1 cellular context compared by ENCODE assay signal in the genomic region with DNA sequence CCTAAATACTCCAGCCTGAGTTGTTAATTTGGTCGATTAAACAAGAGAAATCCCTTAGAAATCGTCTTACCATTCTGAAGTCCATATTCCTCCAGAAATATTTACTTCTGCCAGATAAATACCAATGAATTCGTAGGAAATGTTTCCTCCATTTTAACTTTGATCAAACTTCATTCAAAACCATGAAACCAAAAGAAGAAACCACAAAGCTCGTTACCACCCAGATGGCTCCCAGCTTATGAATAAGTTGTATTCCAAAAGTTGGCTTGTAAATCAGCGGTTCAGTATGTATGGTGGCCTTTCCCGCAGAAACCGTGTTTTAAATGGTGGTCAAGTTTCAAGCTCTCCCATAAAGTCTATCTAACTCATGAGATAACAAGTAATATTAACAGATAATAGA.
TF ChIP-seq lines count a peak whose summit lies in the region.

No MANE protein-coding gene starts in this region.

TF ChIP-seq in HepG2, 621 proteins besides CTCF, POLR2A, EP300 and RAD21 (continued from another document):
- TF ChIP-seq, protein P1, sequence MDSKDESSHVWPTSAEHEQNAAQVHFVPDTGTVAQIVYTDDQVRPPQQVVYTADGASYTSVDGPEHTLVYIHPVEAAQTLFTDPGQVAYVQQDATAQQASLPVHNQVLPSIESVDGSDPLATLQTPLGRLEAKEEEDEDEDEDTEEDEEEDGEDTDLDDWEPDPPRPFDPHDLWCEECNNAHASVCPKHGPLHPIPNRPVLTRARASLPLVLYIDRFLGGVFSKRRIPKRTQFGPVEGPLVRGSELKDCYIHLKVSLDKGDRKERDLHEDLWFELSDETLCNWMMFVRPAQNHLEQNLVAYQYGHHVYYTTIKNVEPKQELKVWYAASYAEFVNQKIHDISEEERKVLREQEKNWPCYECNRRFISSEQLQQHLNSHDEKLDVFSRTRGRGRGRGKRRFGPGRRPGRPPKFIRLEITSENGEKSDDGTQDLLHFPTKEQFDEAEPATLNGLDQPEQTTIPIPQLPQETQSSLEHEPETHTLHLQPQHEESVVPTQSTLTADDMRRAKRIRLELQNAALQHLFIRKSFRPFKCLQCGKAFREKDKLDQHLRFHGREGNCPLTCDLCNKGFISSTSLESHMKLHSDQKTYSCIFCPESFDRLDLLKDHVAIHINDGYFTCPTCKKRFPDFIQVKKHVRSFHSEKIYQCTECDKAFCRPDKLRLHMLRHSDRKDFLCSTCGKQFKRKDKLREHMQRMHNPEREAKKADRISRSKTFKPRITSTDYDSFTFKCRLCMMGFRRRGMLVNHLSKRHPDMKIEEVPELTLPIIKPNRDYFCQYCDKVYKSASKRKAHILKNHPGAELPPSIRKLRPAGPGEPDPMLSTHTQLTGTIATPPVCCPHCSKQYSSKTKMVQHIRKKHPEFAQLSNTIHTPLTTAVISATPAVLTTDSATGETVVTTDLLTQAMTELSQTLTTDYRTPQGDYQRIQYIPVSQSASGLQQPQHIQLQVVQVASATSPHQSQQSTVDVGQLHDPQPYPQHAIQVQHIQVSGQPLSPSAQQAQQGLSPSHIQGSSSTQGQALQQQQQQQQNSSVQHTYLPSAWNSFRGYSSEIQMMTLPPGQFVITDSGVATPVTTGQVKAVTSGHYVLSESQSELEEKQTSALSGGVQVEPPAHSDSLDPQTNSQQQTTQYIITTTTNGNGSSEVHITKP (CRISPR knock-in tag; IDR thresholded peaks at IDR 0.05; ENCODE audit: low read depth): no peak
- TF ChIP-seq ZNF431 (CRISPR knock-in tag; IDR thresholded peaks at IDR 0.05; ENCODE audit: borderline replicate concordance, low read depth) (no peak), JUND (CRISPR knock-in tag; IDR thresholded peaks at IDR 0.05) (no peak)
